In genomic region chr17:7045492-7046126, GRCh38 we compare ENCODE assay signal across 8 cellular contexts. TPM values are rescaled to one million over a fixed set of nuclear protein-coding genes. Genes with fewer than 3 reads are reported as not detected.
DNase-seq lines count a peak whose midpoint lies in the region; ATAC-seq and TF ChIP-seq lines count a peak whose summit lies in the region.

No MANE protein-coding gene starts in this region.

- H3K27ac ChIP-seq in H9 (ENCODE audit: insufficient read length, low read depth, low read length), result no peak overlapping the region
- peak overlapping the region; percentile 61 for H3K27ac ChIP-seq in trophoblast cell (ENCODE audit: low read depth, low read length)

- H3K18ac ChIP-seq in H9 (ENCODE audit: insufficient read length, low read depth, low read length) (no peak overlapping the region), trophoblast cell (ENCODE audit: low read length) (no peak overlapping the region)

- no peak overlapping the region for H4K8ac ChIP-seq in H9 (replicated peaks; ENCODE audit: insufficient read length, low read depth, low read length)
- H4K8ac ChIP-seq in trophoblast cell (ENCODE audit: low read depth, low read length), result no peak overlapping the region

- H3K56ac ChIP-seq in H9 (ENCODE audit: insufficient read length, low read depth, low read length), result no peak overlapping the region

- H3T11ph ChIP-seq in H9 (ENCODE audit: low read length), result no peak overlapping the region

- H3K23ac ChIP-seq in H9 (ENCODE audit: insufficient read length, low read depth, low read length), result no peak overlapping the region
- no peak overlapping the region for H3K23ac ChIP-seq in trophoblast cell (ENCODE audit: low read length)

- H2BK5ac ChIP-seq in H9 (ENCODE audit: insufficient read length, low read length) (no peak overlapping the region), trophoblast cell (ENCODE audit: low read depth, low read length, poor library complexity) (no peak overlapping the region)

- peak overlapping the region; percentile 58 to 80; a peak in 4 of 5 replicates for H3K4me3 Mint-ChIP-seq in H9
- H3K4me3 Mint-ChIP-seq in activated naive CD8-positive, alpha-beta T cell treated with anti-CD3 and anti-CD28 coated beads, Interleukin-2, amount 10 ng/mL, durations not matched to agents 7 days and 5 days, result peak overlapping the region; percentile 71

- no peak overlapping the region for H3K14ac ChIP-seq in H9 (ENCODE audit: insufficient read depth, low read length)
- H3K14ac ChIP-seq in trophoblast cell (ENCODE audit: low read length), result no peak overlapping the region

- TF ChIP-seq CTCF in H9 (conservative IDR thresholded peaks at IDR 0.05), result peak; percentile 98; the same call in 2 of the 3 replicates

- H4K5ac ChIP-seq in H9 (ENCODE audit: insufficient read length, low read depth, low read length), result no peak overlapping the region

- peak; percentile 17 for ATAC-seq in activated naive CD8-positive, alpha-beta T cell treated with anti-CD3 and anti-CD28 coated beads, Interleukin-2, amount 10 ng/mL, durations not matched to agents 7 days and 5 days (ENCODE audit: low read depth)
- ATAC-seq in HG02973 (IDR thresholded peaks at IDR 0.05; ENCODE audit: unreplicated experiment), result no peak
- no peak for ATAC-seq in HG02938 (IDR thresholded peaks at IDR 0.05; ENCODE audit: unreplicated experiment)

- no peaks in the 10 kb centered on the region for H3K36me3 ChIP-seq in trophoblast cell (ENCODE audit: control insufficient read depth in 1 of 2, insufficient read depth in 2 of 2, low read length in 2 of 2)

- H3K79me2 ChIP-seq in H9 (ENCODE audit: insufficient read depth, low read length) (no peaks in the 10 kb centered on the region), trophoblast cell (ENCODE audit: control insufficient read depth, insufficient read depth, low read length, poor library complexity) (no peaks in the 10 kb centered on the region)

- H2BK20ac ChIP-seq in H9 (ENCODE audit: low read depth, low read length, poor library complexity, severe bottlenecking), result no peak overlapping the region

- POLR2A ChIA-PET in activated naive CD8-positive, alpha-beta T cell treated with anti-CD3 and anti-CD28 coated beads, Interleukin-2, amount 10 ng/mL, durations not matched to agents 7 days and 5 days (lab: Charles Lee), result interaction anchor here (0.8 to 3.0 kb wide), 9 partner anchors 10 to 642 kb away, joined by 3 to 21 read pairs (median 4); partner anchors contain the start of genes DVL2, MPDU1, SLC16A13 and TP53

- H3K9me3 Mint-ChIP-seq in H9, result no peaks in the 10 kb centered on the region
- H3K9me3 Mint-ChIP-seq in activated naive CD8-positive, alpha-beta T cell treated with anti-CD3 and anti-CD28 coated beads, Interleukin-2, amount 10 ng/mL, durations not matched to agents 7 days and 5 days, result no peaks in the 10 kb centered on the region

- no peaks in the 10 kb centered on the region for H3K9me3 ChIP-seq in H9 (ENCODE audit: control insufficient read depth, low read depth, low read length)
- H3K9me3 ChIP-seq in trophoblast cell (ENCODE audit: insufficient read depth, low read depth, low read length), result peaks cover 9% of the 10 kb centered on the region

- H3K27me3 Mint-ChIP-seq in H9 (ENCODE audit: low read depth), result peaks cover 83% of the 10 kb centered on the region
- peaks cover 12% of the 10 kb centered on the region for H3K27me3 Mint-ChIP-seq in activated naive CD8-positive, alpha-beta T cell treated with anti-CD3 and anti-CD28 coated beads, Interleukin-2, amount 10 ng/mL, durations not matched to agents 7 days and 5 days

- H3K4me2 ChIP-seq in H9 (ENCODE audit: insufficient read depth, insufficient read length, low read length) (peak overlapping the region; percentile 95), trophoblast cell (ENCODE audit: low read length) (peak overlapping the region; percentile 70)

- H2BK12ac ChIP-seq in H9 (ENCODE audit: insufficient read length, low read depth, low read length), result no peak overlapping the region
- peak overlapping the region; percentile 67 for H2BK12ac ChIP-seq in trophoblast cell (ENCODE audit: low read length)

- H3K79me1 ChIP-seq in H9 (ENCODE audit: insufficient read depth, low read depth, low read length, poor library complexity, severe bottlenecking) (no peaks in the 10 kb centered on the region), trophoblast cell (ENCODE audit: low read length) (peaks cover 4% of the 10 kb centered on the region)

- H3K36me3 Mint-ChIP-seq in H9 (ENCODE audit: insufficient read depth in 1 of 3, low read depth in 3 of 3), result no peaks in the 10 kb centered on the region
- H3K36me3 Mint-ChIP-seq in activated naive CD8-positive, alpha-beta T cell treated with anti-CD3 and anti-CD28 coated beads, Interleukin-2, amount 10 ng/mL, durations not matched to agents 7 days and 5 days, result no peaks in the 10 kb centered on the region

- WGBS in H9 (ENCODE audit: extremely low coverage, insufficient read length, low lambda C conversion rate), result no CpG with 5 or more reads among the region's 5 CpGs
- no CpG with 5 or more reads among the region's 5 CpGs for WGBS in trophoblast cell (ENCODE audit: extremely low coverage, insufficient coverage, insufficient read length)

- H2AFZ ChIP-seq in H9 (ENCODE audit: low read length), result no peak overlapping the region
- no peak overlapping the region for H2AFZ ChIP-seq in trophoblast cell (ENCODE audit: insufficient read depth, low read length, poor library complexity)

- H4K20me1 ChIP-seq in H9 (ENCODE audit: control insufficient read depth, insufficient read depth, insufficient read length), result no peaks in the 10 kb centered on the region

- no peak overlapping the region for H3K4me3 ChIP-seq in trophoblast cell (ENCODE audit: low read depth, low read length)

- H2BK15ac ChIP-seq in H9 (ENCODE audit: low read depth, low read length), result no peak overlapping the region

- H2AK5ac ChIP-seq in H9 (ENCODE audit: insufficient read length, low read length) (no peak overlapping the region), trophoblast cell (ENCODE audit: low read length) (no peak overlapping the region)

- no peak overlapping the region for H3K4ac ChIP-seq in H9 (ENCODE audit: low read depth, low read length)
- no peak overlapping the region for H3K4ac ChIP-seq in trophoblast cell (ENCODE audit: low read depth, low read length)

- peak; percentile 88 for DNase-seq in CD1c-positive myeloid dendritic cell (ENCODE audit: extremely low spot score)
- DNase-seq in H9, result no peak
- DNase-seq in NCI-H748 treated with DMSO at 0.1 percent for 48 hours (lab: John Stamatoyannopoulos, UW), result peak; percentile 85
- no peak for DNase-seq in activated naive CD8-positive, alpha-beta T cell treated with anti-CD3 and anti-CD28 coated beads, Interleukin-2, amount 10 ng/mL, durations not matched to agents 7 days and 5 days
- peak; percentile 71 for DNase-seq in foreskin melanocyte
- peak; percentile 20 to 90 for DNase-seq in trophoblast cell

- peaks cover 21 to 30% of the 10 kb centered on the region in 2 experiments for H3K4me1 Mint-ChIP-seq in H9
- H3K4me1 Mint-ChIP-seq in activated naive CD8-positive, alpha-beta T cell treated with anti-CD3 and anti-CD28 coated beads, Interleukin-2, amount 10 ng/mL, durations not matched to agents 7 days and 5 days, result peaks cover 23% of the 10 kb centered on the region

- H3K4me1 ChIP-seq in H9 (ENCODE audit: insufficient read depth, low read length) (no peaks in the 10 kb centered on the region), trophoblast cell (ENCODE audit: control insufficient read depth in 1 of 2, insufficient read depth in 2 of 2, low read length in 2 of 2) (peaks cover 16 to 32% of the 10 kb centered on the region in 2 experiments)

- H3K23me2 ChIP-seq in H9 (ENCODE audit: insufficient read length, low read depth, low read length, poor library complexity, severe bottlenecking), result peaks cover 33% of the 10 kb centered on the region

- H4K12ac ChIP-seq in trophoblast cell (ENCODE audit: low read depth, low read length), result no peak overlapping the region

- H3K9ac ChIP-seq in H9 (ENCODE audit: extremely low read depth, insufficient read length, low read length) (no peak overlapping the region), trophoblast cell (ENCODE audit: low read length) (no peak overlapping the region)

- no peak overlapping the region for H4K91ac ChIP-seq in H9 (ENCODE audit: insufficient read length, low read depth, low read length)
- H4K91ac ChIP-seq in trophoblast cell (ENCODE audit: low read depth, low read length), result peak overlapping the region; percentile 49

- no peak overlapping the region for H3K27ac Mint-ChIP-seq in H9
- H3K27ac Mint-ChIP-seq in activated naive CD8-positive, alpha-beta T cell treated with anti-CD3 and anti-CD28 coated beads, Interleukin-2, amount 10 ng/mL, durations not matched to agents 7 days and 5 days, result no peak overlapping the region

- no peak overlapping the region for H2BK120ac ChIP-seq in H9 (ENCODE audit: low read depth, low read length, poor library complexity, severe bottlenecking)
- H2BK120ac ChIP-seq in trophoblast cell (ENCODE audit: insufficient read depth, low read length, poor library complexity), result no peak overlapping the region

- H3K27me3 ChIP-seq in H9 (ENCODE audit: insufficient read depth, low read length) (peaks cover 6% of the 10 kb centered on the region), trophoblast cell (ENCODE audit: insufficient read depth, low read length) (peaks cover 28% of the 10 kb centered on the region)

RNA-seq across cellular contexts. Expression of gene SLC16A11, which starts 1.7 kb away (rescaled TPM):
- 0.13 TPM in 1 of 2 replicates, not detected in the other for total RNA-seq in H9 (2021)
- 1 to 10 TPM; 1.2 to 1.7 TPM for total RNA-seq in activated naive CD8-positive, alpha-beta T cell treated with anti-CD3 and anti-CD28 coated beads, Interleukin-2, amount 10 ng/mL, durations not matched to agents 7 days and 5 days
- polyA plus RNA-seq in trophoblast cell (2013), result 0.51 and 0.96 TPM in 2 replicates

RNA-seq across cellular contexts. Expression of gene SLC16A13, which starts 9.8 kb away (rescaled TPM):
- 6.1 and 6.8 TPM in 2 replicates for total RNA-seq in H9 (2021)
- 10 to 100 TPM; 15.8 to 16.0 TPM for total RNA-seq in activated naive CD8-positive, alpha-beta T cell treated with anti-CD3 and anti-CD28 coated beads, Interleukin-2, amount 10 ng/mL, durations not matched to agents 7 days and 5 days
- 23.2 and 24.9 TPM in 2 replicates for polyA plus RNA-seq in trophoblast cell (2013)

RNA-seq across cellular contexts. Expression of gene BCL6B, which starts 22.8 kb away (rescaled TPM):
- 3.3 and 4.9 TPM in 2 replicates for total RNA-seq in H9 (2021)
- total RNA-seq in activated naive CD8-positive, alpha-beta T cell treated with anti-CD3 and anti-CD28 coated beads, Interleukin-2, amount 10 ng/mL, durations not matched to agents 7 days and 5 days, result under 1 TPM; 0.36 to 0.54 TPM
- polyA plus RNA-seq in trophoblast cell (2013), result 0.14 and 0.31 TPM in 2 replicates

RNA-seq across cellular contexts. Expression of gene RNASEK, which starts 33.2 kb away (rescaled TPM):
- 161 and 167 TPM in 2 replicates for total RNA-seq in H9 (2021)
- total RNA-seq in activated naive CD8-positive, alpha-beta T cell treated with anti-CD3 and anti-CD28 coated beads, Interleukin-2, amount 10 ng/mL, durations not matched to agents 7 days and 5 days, result 100 to 1,000 TPM; 114 to 128 TPM
- polyA plus RNA-seq in trophoblast cell (2013), result 628 and 654 TPM in 2 replicates

RNA-seq across cellular contexts. Expression of gene CLEC10A, which starts 34.4 kb away (rescaled TPM):
- total RNA-seq in H9 (2021), result not detected in 2 replicates
- total RNA-seq in activated naive CD8-positive, alpha-beta T cell treated with anti-CD3 and anti-CD28 coated beads, Interleukin-2, amount 10 ng/mL, durations not matched to agents 7 days and 5 days, result under 1 TPM; 0.45 to 0.64 TPM
- polyA plus RNA-seq in trophoblast cell (2013), result not detected in 2 replicates

Comparison
In these comparisons a context has a peak if more than half of its experiments do, and no peak if none do; other contexts are left out.
1. DNase-seq: peak in CD1c-positive myeloid dendritic cell (single experiment), NCI-H748 treated with DMSO at 0.1 percent for 48 hours (single experiment), foreskin melanocyte (single experiment) and trophoblast cell (2 of 2); none in H9 (single experiment) and activated naive CD8-positive, alpha-beta T cell treated with anti-CD3 and anti-CD28 coated beads, Interleukin-2, amount 10 ng/mL, durations not matched to agents 7 days and 5 days (single experiment).